23 cellular contexts compared by ENCODE assay signal in the genomic region with DNA sequence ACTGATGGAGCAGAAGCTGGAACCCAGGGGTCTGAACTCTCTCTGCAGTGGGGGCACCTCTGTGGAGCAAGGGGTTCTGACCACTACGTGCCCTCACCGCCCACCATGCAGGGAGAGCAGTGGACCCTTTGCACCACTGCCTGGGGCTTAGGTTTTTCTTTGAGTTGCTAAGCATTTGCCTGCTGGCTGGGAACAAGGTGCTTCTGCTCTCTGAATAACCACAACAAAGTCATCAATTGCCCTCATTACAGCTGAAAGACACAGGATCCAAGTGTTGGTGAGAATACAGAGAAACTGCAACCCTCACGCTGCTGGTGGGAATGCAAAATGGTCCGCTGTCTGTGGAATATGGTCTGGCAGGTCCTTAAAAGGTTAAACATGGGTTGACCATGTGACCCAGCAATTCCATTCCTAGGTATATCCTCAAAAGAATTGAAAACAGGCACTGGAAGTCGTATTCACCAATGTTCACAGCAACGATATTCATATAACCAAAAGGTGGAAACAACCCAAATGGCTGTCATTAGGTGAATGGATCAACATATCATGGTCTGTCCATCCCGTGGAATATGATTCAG. TPM values are rescaled to one million over a fixed set of nuclear protein-coding genes. Genes with fewer than 3 reads are reported as not detected.
"Had no signal": no experiment of that assay in that cellular context is flagged by ENCODE, and none has a peak within 500 bp of the region (broad histone marks: within the 10 kb centered on the region; RNA-seq: fewer than 3 reads in every experiment).

No MANE protein-coding gene starts in this region.

- H2AFZ ChIP-seq: parathyroid adenoma had no signal

- H3K36me3 ChIP-seq: adrenal gland, breast epithelium, gastrocnemius medialis, sigmoid colon had no signal

- H3K27ac ChIP-seq: adrenal gland, breast epithelium, gastrocnemius medialis, heart left ventricle, parathyroid adenoma, sigmoid colon had no signal

- H3K79me2 ChIP-seq: parathyroid adenoma had no signal

- H3K9me3 ChIP-seq: adrenal gland, breast epithelium, gastrocnemius medialis, heart left ventricle, sigmoid colon had no signal

- H3K4me3 Mint-ChIP-seq: activated CD4-positive, alpha-beta T cell treated with anti-CD3 and anti-CD28 coated beads, Interleukin-2, amount 10 ng/mL, durations not matched to agents 24 days and 14 days; activated naive CD4-positive, alpha-beta T cell treated with anti-CD3 and anti-CD28 coated beads, Interleukin-2, amount 50 U/mL, for 24 hours; activated T-cell treated with anti-CD3 and anti-CD28 coated beads, Interleukin-2, amount 50 U/mL, for 72 hours; nephron had no signal

- H3K9ac ChIP-seq: parathyroid adenoma had no signal

- H3K27me3 ChIP-seq: adrenal gland, breast epithelium, gastrocnemius medialis, heart left ventricle, sigmoid colon had no signal

- DNase-seq: activated CD4-positive, alpha-beta T cell treated with anti-CD3 and anti-CD28 coated beads, Interleukin-2, amount 10 ng/mL, durations not matched to agents 24 days and 14 days; activated CD8-positive, alpha-beta memory T cell treated with anti-CD3 and anti-CD28 coated beads, Interleukin-2, amount 50 U/mL, for 4 hours; activated gamma-delta T cell; activated T-cell treated with anti-CD3 and anti-CD28 coated beads, Interleukin-2, amount 50 U/mL, for 72 hours; adrenal gland; effector CD4-positive, alpha-beta T cell; gastrocnemius medialis; heart left ventricle; left cardiac atrium; sigmoid colon; stimulated activated naive CD4-positive, alpha-beta T cell; T-helper 2 cell had no signal

- ATAC-seq: activated T-cell treated with anti-CD3 and anti-CD28 coated beads, Interleukin-2, amount 50 U/mL, for 72 hours; esophagus mucosa; gastrocnemius medialis; heart left ventricle; left cardiac atrium had no signal

- H3K27me3 Mint-ChIP-seq: activated CD4-positive, alpha-beta T cell treated with anti-CD3 and anti-CD28 coated beads, Interleukin-2, amount 10 ng/mL, durations not matched to agents 24 days and 14 days; activated naive CD4-positive, alpha-beta T cell treated with anti-CD3 and anti-CD28 coated beads, Interleukin-2, amount 50 U/mL, for 24 hours had no signal

- H3K4me1 Mint-ChIP-seq: activated CD4-positive, alpha-beta T cell treated with anti-CD3 and anti-CD28 coated beads, Interleukin-2, amount 10 ng/mL, durations not matched to agents 24 days and 14 days; nephron had no signal

- H3K27ac Mint-ChIP-seq: activated CD4-positive, alpha-beta T cell treated with anti-CD3 and anti-CD28 coated beads, Interleukin-2, amount 10 ng/mL, durations not matched to agents 24 days and 14 days; activated naive CD4-positive, alpha-beta T cell treated with anti-CD3 and anti-CD28 coated beads, Interleukin-2, amount 50 U/mL, for 24 hours; activated T-cell treated with anti-CD3 and anti-CD28 coated beads, Interleukin-2, amount 50 U/mL, for 72 hours; nephron had no signal

- H3K9me3 Mint-ChIP-seq: activated naive CD4-positive, alpha-beta T cell treated with anti-CD3 and anti-CD28 coated beads, Interleukin-2, amount 50 U/mL, for 24 hours; nephron had no signal

- H3K4me3 ChIP-seq: adrenal gland, breast epithelium, gastrocnemius medialis, heart left ventricle, sigmoid colon had no signal

RNA-seq across cellular contexts. Expression of gene C16orf90, which starts 59.2 kb away (rescaled TPM):
- total RNA-seq: activated CD4-positive, alpha-beta T cell treated with anti-CD3 and anti-CD28 coated beads, Interleukin-2, amount 10 ng/mL, durations not matched to agents 24 days and 14 days; activated T-cell treated with anti-CD3 and anti-CD28 coated beads, Interleukin-2, amount 50 U/mL, for 72 hours; adrenal gland; astrocyte; breast epithelium; cerebellum; esophagus mucosa; gastrocnemius medialis; heart left ventricle; left cardiac atrium; lower leg skin; mesenteric fat pad; renal cortical epithelial cell; sigmoid colon; ureter had no signal
